8 cellular contexts compared by ENCODE assay signal in the genomic region with DNA sequence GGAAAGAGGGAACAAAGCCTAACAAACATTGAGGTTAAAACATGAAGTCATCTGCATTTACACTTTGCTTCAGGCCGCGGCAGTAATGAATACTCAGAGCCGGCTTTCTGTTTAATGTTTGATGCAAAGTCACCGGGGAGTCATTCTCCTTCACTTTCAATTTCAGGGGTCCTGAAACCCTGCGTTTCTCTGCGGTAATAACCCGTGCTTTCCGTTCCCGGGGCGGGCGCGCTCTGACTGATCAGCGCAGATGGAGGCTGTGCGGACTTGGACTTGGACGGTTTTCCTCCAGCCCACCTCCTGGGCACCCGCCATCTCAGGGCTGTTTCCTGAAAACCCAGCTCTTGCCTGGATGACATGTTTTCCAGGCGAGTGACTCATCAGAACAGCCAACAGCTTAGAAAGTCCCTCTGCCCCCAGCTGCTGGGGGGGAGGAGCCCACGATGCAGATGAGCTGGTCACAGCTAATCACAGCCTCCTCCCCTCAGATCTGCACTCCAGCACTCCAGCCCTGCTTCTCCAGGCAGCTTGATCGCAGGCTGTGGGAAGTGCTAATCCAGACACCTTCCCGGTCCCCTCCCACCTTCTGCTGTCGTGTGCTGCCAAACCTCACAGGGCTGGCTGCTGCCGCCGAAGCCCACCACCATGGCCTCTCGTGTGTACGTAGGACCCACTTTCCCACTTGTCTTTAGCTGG.
DNase-seq lines count a peak whose midpoint lies in the region; ATAC-seq and FAIRE-seq lines count a peak whose summit lies in the region.

No MANE protein-coding gene starts in this region.

- H2BK5ac ChIP-seq in mesendoderm (ENCODE audit: low read length): no peak overlapping the region

- H2BK15ac ChIP-seq in mesendoderm (replicated peaks; ENCODE audit: low read depth): no peak overlapping the region

- H3K4me1 ChIP-seq in mesendoderm (ENCODE audit: control insufficient read depth, low read depth, low read length): peaks cover 5% of the 10 kb centered on the region

- H3K36me3 ChIP-seq in mesendoderm (ENCODE audit: control insufficient read depth, insufficient read depth, low read length): no peaks in the 10 kb centered on the region

- H3K79me2 ChIP-seq in mesendoderm (ENCODE audit: control insufficient read depth, insufficient read depth, low read length): no peaks in the 10 kb centered on the region

- peak overlapping the region; percentile 48 for H3K27ac ChIP-seq in mesendoderm (ENCODE audit: low read depth, low read length)

- DNase-seq in CD1c-positive myeloid dendritic cell (ENCODE audit: extremely low spot score) (peak; percentile 90), NCI-H82 (lab: John Stamatoyannopoulos, UW) (peak; percentile 99), mesendoderm (peak; percentile 100)
- DNase-seq in activated CD8-positive, alpha-beta memory T cell treated with anti-CD3 and anti-CD28 coated beads, Interleukin-2, amount 50 U/mL, for 1 hour (ENCODE audit: extremely low read depth): peak; percentile 45
- DNase-seq in stimulated activated CD8-positive, alpha-beta memory T cell treated with anti-CD3 and anti-CD28 coated beads, Interleukin-12 subunit alpha, Interleukin-12 subunit beta, amount 100 ng/mL, for 1 hour (ENCODE audit: low read depth): peak; percentile 61

- H3K4ac ChIP-seq in mesendoderm (ENCODE audit: low read depth, low read length): no peak overlapping the region

- no peaks in the 10 kb centered on the region for H3K79me1 ChIP-seq in mesendoderm (ENCODE audit: low read length)

- H3K9ac ChIP-seq in mesendoderm (ENCODE audit: low read length): peak overlapping the region; percentile 51

- ATAC-seq in GM19452 (IDR thresholded peaks at IDR 0.05; ENCODE audit: unreplicated experiment): peak; percentile 75
- peak; percentile 69 for ATAC-seq in HG03565 (IDR thresholded peaks at IDR 0.05; ENCODE audit: unreplicated experiment)

- WGBS in mesendoderm (ENCODE audit: extremely low coverage, insufficient coverage, low lambda C conversion rate): no CpG with 5 or more reads among the region's 25 CpGs

- no peak overlapping the region for H3K23ac ChIP-seq in mesendoderm (ENCODE audit: low read length)

- H2AK5ac ChIP-seq in mesendoderm (ENCODE audit: low read length): no peak overlapping the region

- H2BK120ac ChIP-seq in mesendoderm (ENCODE audit: low read depth, low read length): no peak overlapping the region

- H3K4me2 ChIP-seq in mesendoderm (ENCODE audit: low read length): peak overlapping the region; percentile 54

- peak overlapping the region; percentile 23 for H3K18ac ChIP-seq in mesendoderm (ENCODE audit: low read length)

- peak; percentile 87 for FAIRE-seq in endometrium (lab: Jason Lieb, UNC)

- H4K5ac ChIP-seq in mesendoderm (ENCODE audit: low read length): no peak overlapping the region

- no peak overlapping the region for H3K4me3 ChIP-seq in mesendoderm (ENCODE audit: low read length)

- H4K8ac ChIP-seq in mesendoderm (ENCODE audit: low read depth, low read length): no peak overlapping the region

- peak overlapping the region; percentile 22 for H3K56ac ChIP-seq in mesendoderm (ENCODE audit: low read length)

- no peaks in the 10 kb centered on the region for H3K27me3 ChIP-seq in mesendoderm (ENCODE audit: insufficient read depth, low read length, poor library complexity)

Comparison
In these comparisons a context has a peak if more than half of its experiments do, and no peak if none do; other contexts are left out.
1. DNase-seq: peak in every context shown above with its lines; median percentile 100 in mesendoderm; 99 in NCI-H82; 90 in CD1c-positive myeloid dendritic cell; 61 in stimulated activated CD8-positive, alpha-beta memory T cell treated with anti-CD3 and anti-CD28 coated beads, Interleukin-12 subunit alpha, Interleukin-12 subunit beta, amount 100 ng/mL, for 1 hour; 45 in activated CD8-positive, alpha-beta memory T cell treated with anti-CD3 and anti-CD28 coated beads, Interleukin-2, amount 50 U/mL, for 1 hour.